ENCODE assay signal across 14 cellular contexts in the genomic region with DNA sequence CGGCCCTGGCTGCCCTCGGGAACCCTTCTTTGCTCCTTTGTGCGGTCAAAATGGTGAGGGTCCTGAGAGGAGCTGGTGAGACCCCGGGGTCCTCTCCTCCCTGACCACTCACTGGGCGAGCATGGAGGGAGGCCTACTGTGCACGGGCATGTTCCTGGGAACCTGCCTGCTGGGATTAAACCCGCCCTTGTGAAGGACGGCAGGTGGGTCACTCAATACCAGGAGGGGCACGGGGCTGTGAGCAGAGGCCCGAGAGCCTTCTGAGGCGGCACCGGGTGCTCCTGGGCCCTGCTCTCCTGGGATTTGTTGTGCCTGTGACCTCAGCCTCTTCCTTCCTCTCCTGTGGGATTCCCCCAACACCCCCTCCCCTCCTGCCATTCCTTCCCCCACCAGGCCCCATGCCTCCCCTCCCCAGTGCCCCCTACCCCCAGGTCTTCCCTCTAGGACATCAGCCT. TPM values are rescaled to one million over a fixed set of nuclear protein-coding genes. Genes with fewer than 3 reads are reported as not detected.
DNase-seq lines count a peak whose midpoint lies in the region; ATAC-seq and TF ChIP-seq lines count a peak whose summit lies in the region.
"Had no signal": no experiment of that assay in that cellular context is flagged by ENCODE, and none has a peak within 500 bp of the region (broad histone marks: within the 10 kb centered on the region; RNA-seq: fewer than 3 reads in every experiment).

No MANE protein-coding gene starts in this region.

- DNase-seq in SK-N-SH (no peak), Right ventricle myocardium superior (no peak), neural progenitor cell (ENCODE audit: low spot score) (no peak), type B pancreatic cell (ENCODE audit: extremely low spot score, unreplicated experiment) (no peak), caudate nucleus (lab: John Stamatoyannopoulos, UW) (no peak), NCI-H1105 treated with DMSO at 0.1 percent for 48 hours (lab: John Stamatoyannopoulos, UW) (no peak), activated T-cell treated with anti-CD3 and anti-CD28 coated beads for 4 hours (no peak)
- DNase-seq: activated CD4-positive, alpha-beta T cell treated with anti-CD3 and anti-CD28 coated beads, Interleukin-2, amount 50 U/mL, for 4 hours; activated T-cell treated with anti-CD3 and anti-CD28 coated beads, Interleukin-2, amount 50 U/mL, for 72 hours; cortex of kidney; lower lobe of right lung; NCI-H1930; occipital lobe; stimulated activated CD4-positive, alpha-beta T cell treated with anti-CD3 and anti-CD28 coated beads, Interleukin-12 subunit alpha, Interleukin-12 subunit beta, amount 100 ng/mL, for 4 hours had no signal

- TF ChIP-seq EP300 in SK-N-SH (IDR thresholded peaks at IDR 0.05; ENCODE audit: borderline replicate concordance in 1 of 2, low read depth in 1 of 2, low read length in 1 of 2): no peak

- H3K27ac ChIP-seq in SK-N-SH (ENCODE audit: low read depth in 2 of 2, low read length in 1 of 2) (no peak overlapping the region), neural progenitor cell (no peak overlapping the region), caudate nucleus (ENCODE audit: low read depth, low read length) (no peak overlapping the region)
- H3K27ac ChIP-seq: lower lobe of right lung had no signal

- no peaks in the 10 kb centered on the region for H3K27me3 ChIP-seq in SK-N-SH (ENCODE audit: insufficient read depth)
- H3K27me3 ChIP-seq in neural progenitor cell: no peaks in the 10 kb centered on the region

- TF ChIP-seq RAD21 in SK-N-SH (IDR thresholded peaks at IDR 0.05; ENCODE audit: low read length): no peak

- peaks cover 5% of the 10 kb centered on the region; the same call in 1 of the 2 replicates for H3K79me2 ChIP-seq in SK-N-SH (ENCODE audit: insufficient read depth)
- H3K79me2 ChIP-seq in neural progenitor cell (ENCODE audit: low read depth): no peaks in the 10 kb centered on the region

- H3K36me3 Mint-ChIP-seq in neural progenitor cell (peaks cover 5% of the 10 kb centered on the region), type B pancreatic cell (no peaks in the 10 kb centered on the region)

- H3K36me3 ChIP-seq in SK-N-SH (replicated peaks in 1 of 2; ENCODE audit: control insufficient read depth in 1 of 2, insufficient read depth in 2 of 2, low read length in 1 of 2): peaks cover 27 to 28% of the 10 kb centered on the region in 2 experiments
- H3K36me3 ChIP-seq in neural progenitor cell: no peaks in the 10 kb centered on the region

- 95% methylated on average over 6 of the region's 12 CpGs for WGBS in SK-N-SH (ENCODE audit: low lambda C conversion rate)

- H3K4me1 Mint-ChIP-seq in neural progenitor cell (peaks cover 7% of the 10 kb centered on the region), type B pancreatic cell (ENCODE audit: unreplicated experiment) (peaks cover 11% of the 10 kb centered on the region)

- peaks cover 2% of the 10 kb centered on the region for H3K27me3 Mint-ChIP-seq in neural progenitor cell (ENCODE audit: insufficient read depth, low read depth)
- no peaks in the 10 kb centered on the region for H3K27me3 Mint-ChIP-seq in type B pancreatic cell

- H3K4me2 ChIP-seq in SK-N-SH (peak overlapping the region; percentile 83; the same call in 1 of the 2 replicates), neural progenitor cell (peak overlapping the region; percentile 6)

- no peaks in the 10 kb centered on the region for H3K9me2 ChIP-seq in SK-N-SH

- H3K4me3 Mint-ChIP-seq in neural progenitor cell (no peak overlapping the region), type B pancreatic cell (no peak overlapping the region)

- H4K20me1 ChIP-seq in SK-N-SH (ENCODE audit: insufficient read depth) (peaks cover 37% of the 10 kb centered on the region), neural progenitor cell (ENCODE audit: low read depth) (no peaks in the 10 kb centered on the region)

- intact Hi-C loops in Right ventricle myocardium superior (cut with DNase I): no loop called here

- H3F3A ChIP-seq in SK-N-SH (replicated peaks; ENCODE audit: insufficient read depth) (peaks cover 26% of the 10 kb centered on the region), neural progenitor cell (ENCODE audit: low read depth) (no peaks in the 10 kb centered on the region)

- H3K9ac ChIP-seq in SK-N-SH (no peak overlapping the region), neural progenitor cell (no peak overlapping the region)

- H2AFZ ChIP-seq in SK-N-SH (ENCODE audit: low read depth) (no peak overlapping the region), neural progenitor cell (replicated peaks) (no peak overlapping the region)

- POLR2A ChIA-PET in SK-N-SH (lab: Yijun Ruan, JAX): no interaction called here

- CTCF ChIA-PET in SK-N-SH (lab: Yijun Ruan, JAX): interaction anchor here (0.6 kb wide), 1 partner anchor 166 kb away, joined by 3 read pairs; no protein-coding TSS in a partner anchor

- H3K9me3 ChIP-seq in SK-N-SH (no peaks in the 10 kb centered on the region), neural progenitor cell (ENCODE audit: low read depth) (no peaks in the 10 kb centered on the region)
- H3K9me3 ChIP-seq: lower lobe of right lung had no signal

- TF ChIP-seq CTCF in SK-N-SH (IDR thresholded peaks at IDR 0.05): no peak
- TF ChIP-seq CTCF in neural progenitor cell (IDR thresholded peaks at IDR 0.05): no peak
- TF ChIP-seq CTCF in type B pancreatic cell (conservative IDR thresholded peaks at IDR 0.05): no peak

- H3K9me3 Mint-ChIP-seq in neural progenitor cell: no peaks in the 10 kb centered on the region
- H3K9me3 Mint-ChIP-seq in type B pancreatic cell: no peaks in the 10 kb centered on the region
- H3K9me3 Mint-ChIP-seq: activated T-cell treated with anti-CD3 and anti-CD28 coated beads, Interleukin-2, amount 50 U/mL, for 72 hours had no signal

- H3K4me3 ChIP-seq in SK-N-SH (ENCODE audit: low read depth in 2 of 2, low read length in 1 of 2) (no peak overlapping the region), neural progenitor cell (no peak overlapping the region)
- H3K4me3 ChIP-seq: lower lobe of right lung had no signal

- no peak overlapping the region for H3K27ac Mint-ChIP-seq in neural progenitor cell
- H3K27ac Mint-ChIP-seq in type B pancreatic cell: peak overlapping the region; percentile 91
- H3K27ac Mint-ChIP-seq: activated T-cell treated with anti-CD3 and anti-CD28 coated beads, Interleukin-2, amount 50 U/mL, for 72 hours had no signal

- H3K4me1 ChIP-seq in SK-N-SH (ENCODE audit: control insufficient read depth in 1 of 2, insufficient read depth in 2 of 2, low read depth in 1 of 2, low read length in 1 of 2): peaks cover 20 to 25% of the 10 kb centered on the region in 2 experiments; a peak in 3 of 4 replicates
- H3K4me1 ChIP-seq in neural progenitor cell: peaks cover 13% of the 10 kb centered on the region

- ATAC-seq in Right ventricle myocardium superior (ENCODE audit: poor library complexity): peak; percentile 7

TF ChIP-seq in SK-N-SH, 30 proteins besides CTCF, POLR2A, EP300 and RAD21 (continues in another document):
- no peak for TF ChIP-seq SMC3 (IDR thresholded peaks at IDR 0.05; ENCODE audit: low read depth, low read length)
- no peak for TF ChIP-seq TEAD4 (IDR thresholded peaks at IDR 0.05; ENCODE audit: borderline replicate concordance, insufficient read depth)
- TF ChIP-seq USF2 (IDR thresholded peaks at IDR 0.05; ENCODE audit: borderline replicate concordance, low read depth, low read length): no peak
- TF ChIP-seq, protein P1, sequence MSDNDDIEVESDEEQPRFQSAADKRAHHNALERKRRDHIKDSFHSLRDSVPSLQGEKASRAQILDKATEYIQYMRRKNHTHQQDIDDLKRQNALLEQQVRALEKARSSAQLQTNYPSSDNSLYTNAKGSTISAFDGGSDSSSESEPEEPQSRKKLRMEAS (IDR thresholded peaks at IDR 0.05; ENCODE audit: low read depth): no peak
- TF ChIP-seq, protein P2, sequence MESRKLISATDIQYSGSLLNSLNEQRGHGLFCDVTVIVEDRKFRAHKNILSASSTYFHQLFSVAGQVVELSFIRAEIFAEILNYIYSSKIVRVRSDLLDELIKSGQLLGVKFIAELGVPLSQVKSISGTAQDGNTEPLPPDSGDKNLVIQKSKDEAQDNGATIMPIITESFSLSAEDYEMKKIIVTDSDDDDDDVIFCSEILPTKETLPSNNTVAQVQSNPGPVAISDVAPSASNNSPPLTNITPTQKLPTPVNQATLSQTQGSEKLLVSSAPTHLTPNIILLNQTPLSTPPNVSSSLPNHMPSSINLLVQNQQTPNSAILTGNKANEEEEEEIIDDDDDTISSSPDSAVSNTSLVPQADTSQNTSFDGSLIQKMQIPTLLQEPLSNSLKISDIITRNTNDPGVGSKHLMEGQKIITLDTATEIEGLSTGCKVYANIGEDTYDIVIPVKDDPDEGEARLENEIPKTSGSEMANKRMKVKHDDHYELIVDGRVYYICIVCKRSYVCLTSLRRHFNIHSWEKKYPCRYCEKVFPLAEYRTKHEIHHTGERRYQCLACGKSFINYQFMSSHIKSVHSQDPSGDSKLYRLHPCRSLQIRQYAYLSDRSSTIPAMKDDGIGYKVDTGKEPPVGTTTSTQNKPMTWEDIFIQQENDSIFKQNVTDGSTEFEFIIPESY (IDR thresholded peaks at IDR 0.05; ENCODE audit: borderline replicate concordance, low read depth): no peak
- TF ChIP-seq GATA2 (CRISPR knock-in tag; IDR thresholded peaks at IDR 0.05): no peak

RNA-seq across cellular contexts. Expression of gene METRNL, which starts 19.7 kb away (rescaled TPM):
- 50.8 and 75.5 TPM in 2 replicates for polyA plus RNA-seq in SK-N-SH (2012; rRNA removed)
- polyA plus RNA-seq in SK-N-SH (2012; cell fraction: cytosol; rRNA removed): 31.7 and 51.3 TPM in 2 replicates
- polyA plus RNA-seq in SK-N-SH (2012; cell fraction: nucleus; rRNA removed): 56.5 and 122 TPM in 2 replicates
- total RNA-seq in Right ventricle myocardium superior: 70.3 TPM
- total RNA-seq in neural progenitor cell (ENCODE audit: low replicate concordance): 3.6 and 12.9 TPM in 2 replicates
- total RNA-seq in type B pancreatic cell (ENCODE audit: low replicate concordance): 76.2 and 145 TPM in 2 replicates
